22 cellular contexts compared by ENCODE assay signal in the genomic region with DNA sequence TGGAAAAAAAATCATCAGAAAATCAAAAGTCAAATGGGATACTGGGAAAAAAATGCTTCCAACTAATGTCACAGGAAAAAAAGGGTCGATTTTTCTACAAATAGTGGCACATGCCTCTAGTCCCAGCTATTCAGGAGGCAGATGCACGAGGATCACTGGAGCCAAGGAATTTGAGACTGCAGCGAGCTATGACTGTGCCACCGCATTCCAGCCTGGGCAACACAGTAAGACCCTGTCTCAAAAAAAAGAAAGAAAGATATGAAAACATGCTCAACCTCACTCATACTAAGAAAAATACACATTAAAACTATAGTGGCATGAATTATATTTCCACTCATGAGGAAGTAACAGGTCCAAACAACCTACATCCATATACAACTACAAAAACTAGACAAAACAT.
"Had no signal": no experiment of that assay in that cellular context is flagged by ENCODE, and none has a peak within 500 bp of the region (broad histone marks: within the 10 kb centered on the region; RNA-seq: fewer than 3 reads in every experiment).

No MANE protein-coding gene starts in this region.

- H3K9me3 ChIP-seq: body of pancreas, left ventricle myocardium inferior, upper lobe of right lung had no signal

- H3K36me3 ChIP-seq: cardiac muscle cell, left ventricle myocardium inferior, upper lobe of right lung had no signal

- H3K4me3 ChIP-seq: body of pancreas, cardiac muscle cell, hepatocyte, left ventricle myocardium inferior, upper lobe of right lung had no signal

- ATAC-seq: body of pancreas, foreskin keratinocyte, upper lobe of right lung had no signal

- H3K9me3 Mint-ChIP-seq: activated B cell treated with CpG ODN at 0.5 μM for 24 hours; activated naive CD4-positive, alpha-beta T cell treated with anti-CD3 and anti-CD28 coated beads, Interleukin-2, amount 50 U/mL, for 24 hours; activated T-helper 1 cell treated with anti-CD3 and anti-CD28 coated beads, Interleukin-12 subunit alpha, Interleukin-12 subunit beta, Interleukin-2, Interleukin-4 antibody, amounts not matched to agents 30 ng/mL and 10 ng/mL and 1 ng/mL, durations not matched to agents 14 hours and 24 hours and 36 hours; immature natural killer cell; neural crest cell; T-helper 1 cell treated with Interleukin-12 subunit alpha and Interleukin-12 subunit beta and Interleukin-4 antibody, amounts not matched to agents 30 μg/mL and 1 μg/mL, for 36 hours had no signal

- H3K4me3 Mint-ChIP-seq: activated B cell treated with CpG ODN at 0.5 μM for 24 hours; activated naive CD4-positive, alpha-beta T cell treated with anti-CD3 and anti-CD28 coated beads, Interleukin-2, amount 50 U/mL, for 24 hours; activated T-helper 1 cell treated with anti-CD3 and anti-CD28 coated beads, Interleukin-12 subunit alpha, Interleukin-12 subunit beta, Interleukin-2, Interleukin-4 antibody, amounts not matched to agents 30 ng/mL and 10 ng/mL and 1 ng/mL, durations not matched to agents 14 hours and 24 hours and 36 hours; immature natural killer cell; neural crest cell; T-helper 1 cell treated with Interleukin-12 subunit alpha and Interleukin-12 subunit beta and Interleukin-4 antibody, amounts not matched to agents 30 μg/mL and 1 μg/mL, for 36 hours had no signal

- H3K27ac ChIP-seq: body of pancreas, foreskin keratinocyte, hepatocyte, left ventricle myocardium inferior, upper lobe of right lung had no signal

- H3K27ac Mint-ChIP-seq: activated B cell treated with CpG ODN at 0.5 μM for 24 hours; activated naive CD4-positive, alpha-beta T cell treated with anti-CD3 and anti-CD28 coated beads, Interleukin-2, amount 50 U/mL, for 24 hours; activated T-helper 1 cell treated with anti-CD3 and anti-CD28 coated beads, Interleukin-12 subunit alpha, Interleukin-12 subunit beta, Interleukin-2, Interleukin-4 antibody, amounts not matched to agents 30 ng/mL and 10 ng/mL and 1 ng/mL, durations not matched to agents 14 hours and 24 hours and 36 hours; T-helper 1 cell treated with Interleukin-12 subunit alpha and Interleukin-12 subunit beta and Interleukin-4 antibody, amounts not matched to agents 30 μg/mL and 1 μg/mL, for 36 hours had no signal

- H3K4me2 ChIP-seq: hepatocyte had no signal

- H3K27me3 Mint-ChIP-seq: activated B cell treated with CpG ODN at 0.5 μM for 24 hours; activated naive CD4-positive, alpha-beta T cell treated with anti-CD3 and anti-CD28 coated beads, Interleukin-2, amount 50 U/mL, for 24 hours had no signal

- H3K4me1 ChIP-seq: body of pancreas had no signal

- H2AFZ ChIP-seq: hepatocyte had no signal

- H3K27me3 ChIP-seq: body of pancreas, cardiac muscle cell, foreskin keratinocyte, hepatocyte, upper lobe of right lung had no signal

- DNase-seq: activated B cell treated with CpG ODN at 0.5 μM for 24 hours; activated CD4-positive, alpha-beta T cell treated with anti-CD3 and anti-CD28 coated beads for 4 hours; activated CD4-positive, alpha-beta T cell treated with anti-CD3 and anti-CD28 coated beads, Interleukin-2, amount 50 U/mL, for 48 hours; activated gamma-delta T cell treated with Interleukin-2 at 50 U/mL for 16 hours; anterior cingulate cortex; body of pancreas; effector CD4-positive, alpha-beta T cell; foreskin keratinocyte; glutamatergic neuron; immature natural killer cell; left ventricle myocardium inferior; stimulated activated CD4-positive, alpha-beta T cell treated with anti-CD3 and anti-CD28 coated beads, Interleukin-2, amount 100 ng/mL, for 48 hours; stimulated activated CD8-positive, alpha-beta memory T cell treated with anti-CD3 and anti-CD28 coated beads, Interleukin-4, amount 100 ng/mL, for 48 hours; stimulated activated naive CD4-positive, alpha-beta T cell treated with Interleukin-2 at 50 U/mL for 16 hours; T1000; upper lobe of right lung had no signal
